In the genomic region with DNA sequence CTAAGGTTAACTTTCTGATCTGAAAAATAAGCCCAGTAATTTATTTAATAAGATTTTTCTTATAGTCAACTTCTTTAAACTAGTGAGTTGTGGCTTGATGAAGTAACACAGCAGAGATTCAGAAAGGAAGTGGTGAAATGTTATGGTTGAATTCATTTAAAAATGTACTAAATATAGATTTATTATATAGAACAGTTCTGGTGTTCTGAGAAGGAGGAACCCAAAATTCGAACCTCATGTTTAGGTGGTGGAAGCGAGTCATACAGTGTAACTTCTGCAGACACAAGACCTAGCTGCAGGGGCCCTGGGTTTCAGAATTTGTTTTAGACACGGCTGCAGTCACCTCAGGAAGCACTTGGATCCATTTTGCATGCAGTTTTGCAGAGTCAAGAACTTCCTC, we compare ENCODE assay signal across 9 cellular contexts.
DNase-seq lines count a peak whose midpoint lies in the region; ATAC-seq and TF ChIP-seq lines count a peak whose summit lies in the region.
"Had no signal": no experiment of that assay in that cellular context is flagged by ENCODE, and none has a peak within 500 bp of the region (broad histone marks: within the 10 kb centered on the region; RNA-seq: fewer than 3 reads in every experiment).

No MANE protein-coding gene starts in this region.

- no peaks in the 10 kb centered on the region for H3K9me2 ChIP-seq in MM.1S (replicated peaks; ENCODE audit: insufficient read depth, low read length)

- no peak overlapping the region for H2AFZ ChIP-seq in MM.1S (ENCODE audit: low read length)

- no peaks in the 10 kb centered on the region for H3K4me1 ChIP-seq in MM.1S (ENCODE audit: low read length)

- no peak overlapping the region for H3K4me2 ChIP-seq in MM.1S (ENCODE audit: low read depth, low read length)

- no peak for DNase-seq in HFFc6
- peak; percentile 95 for DNase-seq in MV-4-11 (lab: John Stamatoyannopoulos, UW)
- peak in 1 of 2 donors; percentile 17 for DNase-seq in memory B cell (ENCODE audit: low spot score in 2 of 2)
- no peak for DNase-seq in dedifferentiated amniotic fluid mesenchymal stem cell (ENCODE audit: extremely low spot score)
- DNase-seq in nucleus accumbens (lab: John Stamatoyannopoulos, UW) = no peak
- DNase-seq in MM.1S = no peak
- DNase-seq in NCI-H748 treated with DMSO at 0.1 percent for 48 hours (lab: John Stamatoyannopoulos, UW) = no peak

- no peaks in the 10 kb centered on the region for H3K9me3 ChIP-seq in MM.1S (replicated peaks; ENCODE audit: insufficient read depth, low read length)

- no peak overlapping the region for H3K4me3 ChIP-seq in MM.1S (ENCODE audit: low read length)
- H3K4me3 ChIP-seq: cardiac muscle cell had no signal

- no peak overlapping the region for H3K9ac ChIP-seq in MM.1S (ENCODE audit: low read length)

- peaks cover 55% of the 10 kb centered on the region for H3K36me3 Mint-ChIP-seq in HFFc6 (ENCODE audit: low read depth)
- H3K36me3 Mint-ChIP-seq in memory B cell = peaks cover 10% of the 10 kb centered on the region

- H3K4me3 Mint-ChIP-seq in HFFc6 (no peak overlapping the region), memory B cell (peak overlapping the region; percentile 17)

- TF ChIP-seq CTCF in HFFc6 (IDR thresholded peaks at IDR 0.05) (no peak), MM.1S (IDR thresholded peaks at IDR 0.05; ENCODE audit: low read length) (no peak)

- H3K9me3 Mint-ChIP-seq in HFFc6 (peaks cover 2% of the 10 kb centered on the region; the same call in 1 of the 2 replicates), memory B cell (no peaks in the 10 kb centered on the region)

- no peaks in the 10 kb centered on the region; the same call in 1 of the 2 replicates for H3K36me3 ChIP-seq in MM.1S (replicated peaks; ENCODE audit: insufficient read depth, low read length)

- ATAC-seq in GM18519 (IDR thresholded peaks at IDR 0.05; ENCODE audit: low FRiP score, unreplicated experiment) (peak; percentile 66), memory B cell (ENCODE audit: low read depth) (peak; percentile 91)

- no peaks in the 10 kb centered on the region for H4K20me1 ChIP-seq in MM.1S (ENCODE audit: insufficient read depth, low read length)

- peaks cover 54% of the 10 kb centered on the region for H3K4me1 Mint-ChIP-seq in HFFc6 (ENCODE audit: low read depth)
- peaks cover 31% of the 10 kb centered on the region for H3K4me1 Mint-ChIP-seq in memory B cell

- H3K27ac ChIP-seq in MM.1S (ENCODE audit: low read length) = no peak overlapping the region
- H3K27ac ChIP-seq: cardiac muscle cell had no signal

- H3K27ac Mint-ChIP-seq in HFFc6 = peak overlapping the region; percentile 51
- peak overlapping the region; percentile 47 for H3K27ac Mint-ChIP-seq in memory B cell

- no peaks in the 10 kb centered on the region for H3K79me2 ChIP-seq in MM.1S (ENCODE audit: low read length)

- H3K27me3 Mint-ChIP-seq in HFFc6 (ENCODE audit: insufficient read depth) = peaks cover 21% of the 10 kb centered on the region
- H3K27me3 Mint-ChIP-seq in memory B cell = no peaks in the 10 kb centered on the region

- H3K27me3 ChIP-seq in MM.1S (replicated peaks; ENCODE audit: insufficient read depth, low read length) = no peaks in the 10 kb centered on the region
- H3K27me3 ChIP-seq: cardiac muscle cell had no signal

- H3F3A ChIP-seq in MM.1S (ENCODE audit: insufficient read depth, low read length) = no peaks in the 10 kb centered on the region
